Comparison of ENCODE assay signal across 9 cellular contexts in the genomic region with DNA sequence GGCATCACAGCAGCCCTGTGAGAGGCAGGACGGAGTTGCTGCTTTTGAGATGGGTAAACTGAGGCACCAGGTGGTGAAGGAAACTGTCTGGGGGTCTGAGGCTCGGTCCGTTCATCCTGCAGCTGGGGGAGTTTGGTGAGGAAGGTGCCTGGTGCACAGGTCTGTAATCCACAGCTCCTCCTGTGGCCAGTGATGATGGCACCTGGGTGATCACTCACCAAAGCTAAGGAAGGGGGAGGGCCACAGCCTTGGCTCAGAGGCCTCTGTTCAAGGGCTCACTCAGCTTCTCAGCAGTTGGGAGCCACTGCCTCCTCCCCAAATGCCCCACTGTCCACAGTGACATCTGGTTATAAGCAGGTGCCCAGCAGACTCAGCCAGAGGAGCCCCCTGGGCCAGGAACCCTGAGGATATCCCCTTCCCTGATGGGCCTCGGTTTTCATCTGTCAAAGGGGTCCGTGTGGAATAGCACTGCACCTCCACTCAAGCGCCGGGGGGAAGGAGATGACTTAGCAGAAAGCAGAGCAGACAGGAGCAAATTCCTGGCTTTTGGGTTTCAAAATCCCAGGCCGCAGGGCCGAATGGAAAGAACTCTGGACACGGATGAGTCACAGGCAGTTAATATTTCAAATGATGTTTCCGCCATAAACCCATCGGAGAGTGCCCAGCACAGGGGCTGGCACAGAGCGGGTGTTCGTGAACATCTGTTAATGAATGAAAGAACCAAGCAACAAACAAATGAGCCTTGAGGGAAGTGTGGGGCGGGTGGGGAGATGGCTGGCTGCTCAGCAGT.
DNase-seq lines count a peak whose midpoint lies in the region; ATAC-seq and TF ChIP-seq lines count a peak whose summit lies in the region.
"Had no signal": no experiment of that assay in that cellular context is flagged by ENCODE, and none has a peak within 500 bp of the region (broad histone marks: within the 10 kb centered on the region; RNA-seq: fewer than 3 reads in every experiment).

No MANE protein-coding gene starts in this region.

- peaks cover 33% of the 10 kb centered on the region for H3K4me1 ChIP-seq in adipocyte (ENCODE audit: control insufficient read depth, insufficient read depth, low read length)

- H3K27me3 ChIP-seq in H7 (ENCODE audit: control insufficient read depth, insufficient read depth, low read length) (no peaks in the 10 kb centered on the region), adipocyte (replicated peaks; ENCODE audit: control insufficient read depth, insufficient read depth, low read length) (peaks cover 7% of the 10 kb centered on the region)

- POLR2A ChIA-PET in AG04449 (lab: Yijun Ruan, JAX): interaction anchor here (1.5 kb wide), 1 partner anchor 16 kb away, joined by 6 read pairs; no protein-coding TSS in a partner anchor

- no peaks in the 10 kb centered on the region for H3K27me3 Mint-ChIP-seq in activated CD4-positive, alpha-beta T cell treated with anti-CD3 and anti-CD28 coated beads, Interleukin-2, amount 10 ng/mL, durations not matched to agents 24 days and 14 days

- no peak for ATAC-seq in HG03571 (IDR thresholded peaks at IDR 0.05; ENCODE audit: unreplicated experiment)
- no peak for ATAC-seq in GM18858 (IDR thresholded peaks at IDR 0.05; ENCODE audit: unreplicated experiment)

- H3K9ac ChIP-seq in adipocyte (ENCODE audit: low read length): peak overlapping the region; percentile 69

- CTCF ChIA-PET in AG04449 (lab: Yijun Ruan, JAX): interaction anchor here (0.9 to 1.9 kb wide), 8 partner anchors 10 to 212 kb away, joined by 3 to 6 read pairs (median 4); no protein-coding TSS in a partner anchor

- intact Hi-C loops in activated CD4-positive, alpha-beta T cell treated with anti-CD3 and anti-CD28 coated beads, Interleukin-2, amount 10 ng/mL, durations not matched to agents 24 days and 14 days (cut with micrococcal nuclease): no loop called here

- H3K36me3 Mint-ChIP-seq in activated CD4-positive, alpha-beta T cell treated with anti-CD3 and anti-CD28 coated beads, Interleukin-2, amount 10 ng/mL, durations not matched to agents 24 days and 14 days (ENCODE audit: low read depth): no peaks in the 10 kb centered on the region

- DNase-seq in AG04449 (ENCODE audit: low read depth, low spot score) (peak; percentile 69), H7 (peak; percentile 93), adipocyte (ENCODE audit: low read depth) (peak; percentile 98), kidney tubule cell (ENCODE audit: low spot score) (peak; percentile 95), NCI-H2029 (lab: John Stamatoyannopoulos, UW) (no peak)
- DNase-seq in activated CD4-positive, alpha-beta T cell treated with anti-CD3 and anti-CD28 coated beads, Interleukin-2, amount 10 ng/mL, durations not matched to agents 24 days and 14 days: no peak

- H3K4me1 Mint-ChIP-seq in activated CD4-positive, alpha-beta T cell treated with anti-CD3 and anti-CD28 coated beads, Interleukin-2, amount 10 ng/mL, durations not matched to agents 24 days and 14 days: no peaks in the 10 kb centered on the region

- peak; percentile 62 for TF ChIP-seq CTCF in AG04449 (IDR thresholded peaks at IDR 0.05; ENCODE audit: insufficient read depth, low read length, missing control alignments)

- no peak overlapping the region for H3K4me3 ChIP-seq in AG04449 (ENCODE audit: low read depth, low read length)
- H3K4me3 ChIP-seq in H7 (ENCODE audit: insufficient read depth, low read depth, low read length): no peak overlapping the region
- peak overlapping the region; percentile 23 for H3K4me3 ChIP-seq in adipocyte (ENCODE audit: low read length)
- H3K4me3 ChIP-seq: thoracic aorta had no signal

- H3K9me3 Mint-ChIP-seq in activated CD4-positive, alpha-beta T cell treated with anti-CD3 and anti-CD28 coated beads, Interleukin-2, amount 10 ng/mL, durations not matched to agents 24 days and 14 days: no peaks in the 10 kb centered on the region

- H3K36me3 ChIP-seq in H7 (replicated peaks; ENCODE audit: control insufficient read depth, insufficient read depth, low read length) (no peaks in the 10 kb centered on the region), adipocyte (ENCODE audit: control insufficient read depth, insufficient read depth, low read length, severe bottlenecking) (no peaks in the 10 kb centered on the region)
- H3K36me3 ChIP-seq: thoracic aorta had no signal

- H3K9me3 ChIP-seq in adipocyte (ENCODE audit: control insufficient read depth, low read length): no peaks in the 10 kb centered on the region
- H3K9me3 ChIP-seq: thoracic aorta had no signal

- H3K27ac Mint-ChIP-seq in activated CD4-positive, alpha-beta T cell treated with anti-CD3 and anti-CD28 coated beads, Interleukin-2, amount 10 ng/mL, durations not matched to agents 24 days and 14 days: no peak overlapping the region

- no peak overlapping the region for H3K4me3 Mint-ChIP-seq in activated CD4-positive, alpha-beta T cell treated with anti-CD3 and anti-CD28 coated beads, Interleukin-2, amount 10 ng/mL, durations not matched to agents 24 days and 14 days

Comparison
In these comparisons a context has a peak if more than half of its experiments do, and no peak if none do; other contexts are left out.
1. DNase-seq: peak in AG04449 (single experiment), H7 (single experiment), adipocyte (single experiment) and kidney tubule cell (single experiment); none in NCI-H2029 (single experiment) and activated CD4-positive, alpha-beta T cell treated with anti-CD3 and anti-CD28 coated beads, Interleukin-2, amount 10 ng/mL, durations not matched to agents 24 days and 14 days (single experiment).